In genomic region chr16:4748682-4749411, GRCh38 we compare ENCODE assay signal across 1 cellular context.
TF ChIP-seq lines count a peak whose summit lies in the region.

No MANE protein-coding gene starts in this region.

TF ChIP-seq in HepG2, 621 proteins besides CTCF, POLR2A, EP300 and RAD21:
- no peak for TF ChIP-seq JUNB (CRISPR knock-in tag; IDR thresholded peaks at IDR 0.05; ENCODE audit: borderline replicate concordance)
- TF ChIP-seq AGO2 (optimal IDR thresholded peaks at IDR 0.05; ENCODE audit: low read depth, low read length) = peak; percentile 84
